12 cellular contexts compared by ENCODE assay signal in the genomic region with DNA sequence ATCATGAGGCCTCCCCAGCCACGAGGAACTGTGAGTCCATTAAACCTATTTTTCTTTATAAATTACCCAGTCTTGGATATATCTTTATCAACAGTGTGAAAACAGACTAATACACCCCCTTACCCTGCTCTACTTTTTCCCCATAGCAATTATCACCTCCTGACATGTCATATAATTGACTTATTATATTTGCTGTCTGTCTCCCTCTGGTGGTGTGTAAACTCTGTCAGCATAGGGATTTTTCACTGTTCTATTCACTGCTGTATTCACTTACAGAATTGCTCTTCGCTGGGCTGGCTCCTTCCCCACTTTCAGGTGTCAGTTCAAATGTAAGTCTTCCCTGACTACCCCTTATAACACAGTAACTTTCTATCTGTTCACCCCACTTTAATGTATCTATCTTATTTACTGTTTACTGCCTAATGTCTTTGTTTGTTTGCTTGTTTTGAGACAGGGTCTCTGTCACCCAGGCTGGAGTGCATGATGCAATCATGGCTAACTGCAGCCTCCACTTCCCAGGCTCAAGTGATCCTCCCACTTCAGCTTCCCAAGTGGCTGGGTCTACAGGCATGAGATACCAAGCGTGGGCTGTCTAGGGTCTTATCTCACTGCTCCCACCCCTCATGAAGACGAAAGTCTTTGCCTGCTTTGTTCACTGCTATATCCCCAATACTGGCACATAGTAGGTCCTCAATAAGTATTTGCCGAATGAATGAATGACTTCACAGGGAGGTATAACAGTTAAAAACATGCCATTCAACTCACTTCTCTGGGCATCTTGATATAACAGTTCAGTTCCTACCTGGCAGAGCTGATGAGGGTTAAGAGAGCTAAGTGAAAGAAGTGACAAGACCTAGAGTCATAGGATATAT. TPM values are rescaled to one million over a fixed set of nuclear protein-coding genes. Genes with fewer than 3 reads are reported as not detected.
DNase-seq lines count a peak whose midpoint lies in the region; TF ChIP-seq lines count a peak whose summit lies in the region.
"Had no signal": no experiment of that assay in that cellular context is flagged by ENCODE, and none has a peak within 500 bp of the region (broad histone marks: within the 10 kb centered on the region; RNA-seq: fewer than 3 reads in every experiment).

No MANE protein-coding gene starts in this region.

- H3K9me3 Mint-ChIP-seq in progenitor cell of endocrine pancreas (ENCODE audit: low read depth): peaks cover 6% of the 10 kb centered on the region

- peak; percentile 13 for TF ChIP-seq CTCF in progenitor cell of endocrine pancreas (IDR thresholded peaks at IDR 0.05; ENCODE audit: unreplicated experiment)
- TF ChIP-seq CTCF in GM10266 (IDR thresholded peaks at IDR 0.05; ENCODE audit: control insufficient read depth, insufficient read depth, low read depth, missing control alignments): no peak

- H3K36me3 Mint-ChIP-seq in progenitor cell of endocrine pancreas (ENCODE audit: insufficient read depth): peaks cover 5% of the 10 kb centered on the region

- peak; percentile 18 for DNase-seq in NCI-H748 (lab: John Stamatoyannopoulos, UW; ENCODE audit: unreplicated experiment)
- DNase-seq in NCI-H748 treated with DMSO at 0.1 percent for 48 hours (lab: John Stamatoyannopoulos, UW): no peak
- peak; percentile 9 for DNase-seq in NCI-H1092 treated with DMSO at 0.1 percent for 48 hours (lab: John Stamatoyannopoulos, UW)
- DNase-seq in dermis microvascular lymphatic vessel endothelial cell (ENCODE audit: low read depth in 2 of 2): peak; percentile 5 to 47
- DNase-seq in progenitor cell of endocrine pancreas (ENCODE audit: low spot score, unreplicated experiment): no peak
- no peak for DNase-seq in MV-4-11 (lab: John Stamatoyannopoulos, UW)
- DNase-seq in amygdala (lab: John Stamatoyannopoulos, UW): no peak
- no peak for DNase-seq in GM10266 (ENCODE audit: extremely low spot score)
- DNase-seq: activated effector memory CD4-positive, alpha-beta T cell treated with Interleukin-2 at 50 U/mL for 16 hours; NCI-H1694; stimulated activated CD4-positive, alpha-beta T cell treated with anti-CD3 and anti-CD28 coated beads, Interleukin-15, amount 100 ng/mL, for 24 hours; substantia nigra had no signal

- no peak overlapping the region for H3K4me3 Mint-ChIP-seq in progenitor cell of endocrine pancreas (ENCODE audit: low read depth)

- H3K4me1 Mint-ChIP-seq in progenitor cell of endocrine pancreas (ENCODE audit: low read depth): peaks cover 3% of the 10 kb centered on the region

- H3K27ac Mint-ChIP-seq in progenitor cell of endocrine pancreas: no peak overlapping the region

- H3K27me3 Mint-ChIP-seq in progenitor cell of endocrine pancreas: no peaks in the 10 kb centered on the region

RNA-seq across cellular contexts. Expression of a gene that starts 52.4 kb away (rescaled TPM):
- under 0.01 TPM in 1 of 2 replicates, not detected in the other for total RNA-seq in dermis microvascular lymphatic vessel endothelial cell
- total RNA-seq in progenitor cell of endocrine pancreas: 107 and 110 TPM in 2 replicates

RNA-seq across cellular contexts. Expression of a gene that starts 53.6 kb away (rescaled TPM):
- total RNA-seq in dermis microvascular lymphatic vessel endothelial cell: 11.2 and 15.2 TPM in 2 replicates
- total RNA-seq in progenitor cell of endocrine pancreas: 58.6 and 60.3 TPM in 2 replicates

Comparison
In these comparisons a context has a peak if more than half of its experiments do, and no peak if none do; other contexts are left out.
1. DNase-seq: peak in NCI-H748 (single experiment), NCI-H1092 treated with DMSO at 0.1 percent for 48 hours (single experiment) and dermis microvascular lymphatic vessel endothelial cell (2 of 2); none in NCI-H748 treated with DMSO at 0.1 percent for 48 hours (single experiment), progenitor cell of endocrine pancreas (single experiment), MV-4-11 (single experiment), amygdala (0 of 56) and GM10266 (single experiment).
2. RNA of a gene that starts 52.4 kb away (total RNA-seq): 107 to 110 TPM in progenitor cell of endocrine pancreas; under 0.01 TPM in dermis microvascular lymphatic vessel endothelial cell; every median in the first group is over 100 times any median in the second.